ENCODE assay signal across 10 cellular contexts in the genomic region with DNA sequence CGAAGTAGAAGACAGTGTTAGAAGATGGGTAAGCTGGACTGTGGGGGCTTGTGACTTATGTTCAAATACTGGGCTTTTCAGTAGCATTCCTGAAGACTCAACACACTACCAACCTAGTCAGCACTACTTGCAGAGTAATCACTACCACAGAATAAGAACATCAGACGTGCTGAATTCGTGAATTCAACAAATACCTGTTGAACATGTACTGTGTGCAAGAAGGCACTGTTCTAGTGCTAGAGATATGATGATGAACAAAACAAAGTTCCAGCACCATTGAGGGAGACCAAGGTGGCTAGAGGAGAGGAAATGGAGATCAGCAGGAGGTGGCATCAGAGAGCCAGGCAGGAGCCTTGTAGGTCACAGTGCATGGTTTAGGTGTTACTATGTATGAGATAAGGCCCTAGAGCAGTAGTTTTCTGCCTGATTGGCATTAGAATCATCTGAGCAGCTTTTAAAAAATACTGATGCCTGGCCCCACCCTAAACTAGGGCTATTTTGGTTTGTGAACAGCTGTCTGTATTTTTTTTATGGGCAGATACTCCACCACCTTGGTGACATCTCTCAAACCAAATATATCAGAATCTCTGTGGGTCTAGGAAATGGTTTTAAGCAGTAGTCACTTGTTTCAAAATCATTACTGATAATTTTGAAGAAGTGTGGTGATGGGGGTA. TPM values are rescaled to one million over a fixed set of nuclear protein-coding genes. Genes with fewer than 3 reads are reported as not detected.
A peak's percentile ranks its signal among the peaks of the same experiment; 100 is the strongest.
DNase-seq lines count a peak whose midpoint lies in the region; ATAC-seq and TF ChIP-seq lines count a peak whose summit lies in the region.
"Had no signal": no experiment of that assay in that cellular context is flagged by ENCODE, and none has a peak within 500 bp of the region (broad histone marks: within the 10 kb centered on the region; RNA-seq: fewer than 3 reads in every experiment).

No MANE protein-coding gene starts in this region.

- no peak for ATAC-seq in HG02852 (IDR thresholded peaks at IDR 0.05; ENCODE audit: unreplicated experiment)

- no peak overlapping the region for H3K14ac ChIP-seq in trophoblast cell (ENCODE audit: low read length)

- H2BK5ac ChIP-seq in trophoblast cell (ENCODE audit: low read depth, low read length, poor library complexity): no peak overlapping the region

- WGBS in trophoblast cell (ENCODE audit: extremely low coverage, insufficient coverage, insufficient read length): no CpG with 5 or more reads among the region's 3 CpGs

- H3K9ac ChIP-seq in Loucy (ENCODE audit: low read depth, low read length, poor library complexity, severe bottlenecking) (peak overlapping the region; percentile 28), trophoblast cell (ENCODE audit: low read length) (no peak overlapping the region)

- peaks cover 13% of the 10 kb centered on the region; the same call in 1 of the 2 replicates for H3K79me2 ChIP-seq in Loucy (ENCODE audit: insufficient read depth, low read length)
- peaks cover 5% of the 10 kb centered on the region for H3K79me2 ChIP-seq in trophoblast cell (ENCODE audit: control insufficient read depth, insufficient read depth, low read length, poor library complexity)

- peaks cover under 1% of the 10 kb centered on the region for H3F3A ChIP-seq in Loucy (ENCODE audit: low read depth)

- H3K27ac ChIP-seq in trophoblast cell (ENCODE audit: low read depth, low read length): no peak overlapping the region

- H3K36me3 ChIP-seq in Loucy (ENCODE audit: insufficient read depth, low read length) (no peaks in the 10 kb centered on the region), trophoblast cell (ENCODE audit: control insufficient read depth in 1 of 2, insufficient read depth in 2 of 2, low read length in 2 of 2) (peaks cover 0 to under 1% of the 10 kb centered on the region in 2 experiments)

- DNase-seq in NCI-H2029 treated with DMSO at 0.1 percent for 48 hours (lab: John Stamatoyannopoulos, UW) (peak; percentile 14), NCI-H2029 (lab: John Stamatoyannopoulos, UW) (no peak), epithelial cell of esophagus (ENCODE audit: low read depth) (no peak), trophoblast cell (peak; percentile 37 to 42), HuH-7.5 (ENCODE audit: low spot score) (no peak), SHP77 (lab: John Stamatoyannopoulos, UW) (no peak)
- DNase-seq: activated T-cell treated with anti-CD3 and anti-CD28 coated beads, Interleukin-2, amount 50 U/mL, for 24 hours; small intestine had no signal

- no peak overlapping the region for H3K4ac ChIP-seq in trophoblast cell (ENCODE audit: low read depth, low read length)

- TF ChIP-seq CTCF in Loucy (conservative IDR thresholded peaks at IDR 0.05; ENCODE audit: low read length) (peak; percentile 59), epithelial cell of esophagus (IDR thresholded peaks at IDR 0.05; ENCODE audit: insufficient read depth, low read depth, low read length, missing control alignments) (peak; percentile 16)

- H3K18ac ChIP-seq in trophoblast cell (ENCODE audit: low read length): no peak overlapping the region

- no peak overlapping the region for H4K91ac ChIP-seq in trophoblast cell (ENCODE audit: low read depth, low read length)

- H3K4me1 ChIP-seq in Loucy (ENCODE audit: insufficient read depth, low read length, poor library complexity, severe bottlenecking) (peaks cover 53% of the 10 kb centered on the region), trophoblast cell (ENCODE audit: control insufficient read depth in 1 of 2, insufficient read depth in 2 of 2, low read length in 2 of 2) (peaks cover 0 to 6% of the 10 kb centered on the region in 2 experiments)

- no peaks in the 10 kb centered on the region for H4K20me1 ChIP-seq in Loucy (ENCODE audit: insufficient read depth, low read length, poor library complexity, severe bottlenecking)

- H4K12ac ChIP-seq in trophoblast cell (ENCODE audit: low read depth, low read length): no peak overlapping the region

- H3K4me2 ChIP-seq in Loucy (ENCODE audit: low read depth, low read length, poor library complexity, severe bottlenecking) (no peak overlapping the region), trophoblast cell (ENCODE audit: low read length) (no peak overlapping the region)

- H3K9me3 ChIP-seq in Loucy (ENCODE audit: insufficient read depth, low read depth, low read length) (no peaks in the 10 kb centered on the region), trophoblast cell (ENCODE audit: insufficient read depth, low read depth, low read length) (no peaks in the 10 kb centered on the region)

- H3K27me3 ChIP-seq in Loucy (ENCODE audit: insufficient read depth, low read length, poor library complexity, severe bottlenecking) (no peaks in the 10 kb centered on the region), trophoblast cell (ENCODE audit: insufficient read depth, low read length) (no peaks in the 10 kb centered on the region)

- H4K8ac ChIP-seq in trophoblast cell (ENCODE audit: low read depth, low read length): no peak overlapping the region

- H2BK120ac ChIP-seq in trophoblast cell (ENCODE audit: insufficient read depth, low read length, poor library complexity): no peak overlapping the region

- peak overlapping the region; percentile 5; the same call in 1 of the 2 replicates for H2AFZ ChIP-seq in Loucy (ENCODE audit: low read length)
- H2AFZ ChIP-seq in trophoblast cell (ENCODE audit: insufficient read depth, low read length, poor library complexity): no peak overlapping the region

- no peak overlapping the region for H2AK5ac ChIP-seq in trophoblast cell (ENCODE audit: low read length)

- H3K4me3 ChIP-seq in Loucy (ENCODE audit: low read length, poor library complexity, severe bottlenecking): no peak overlapping the region
- no peak overlapping the region for H3K4me3 ChIP-seq in epithelial cell of esophagus (ENCODE audit: low read length)
- no peak overlapping the region for H3K4me3 ChIP-seq in trophoblast cell (ENCODE audit: low read depth, low read length)

- H2BK12ac ChIP-seq in trophoblast cell (ENCODE audit: low read length): no peak overlapping the region

- H3K9me2 ChIP-seq in Loucy (replicated peaks; ENCODE audit: low read depth, low read length): no peaks in the 10 kb centered on the region

- no peaks in the 10 kb centered on the region for H3K79me1 ChIP-seq in trophoblast cell (ENCODE audit: low read length)

- no peak overlapping the region for H3K23ac ChIP-seq in trophoblast cell (ENCODE audit: low read length)

RNA-seq across cellular contexts. Expression of a gene that starts 26.8 kb away (rescaled TPM):
- polyA plus RNA-seq in trophoblast cell (2013): 83.9 and 88.7 TPM in 2 replicates

Comparison
In these comparisons a context has a peak if more than half of its experiments do, and no peak if none do; other contexts are left out.
1. DNase-seq: peak in NCI-H2029 treated with DMSO at 0.1 percent for 48 hours (single experiment) and trophoblast cell (2 of 2); none in NCI-H2029 (single experiment), epithelial cell of esophagus (single experiment), HuH-7.5 (single experiment) and SHP77 (0 of 2).